Comparison of ENCODE assay signal across 1 cellular context in the genomic region with DNA sequence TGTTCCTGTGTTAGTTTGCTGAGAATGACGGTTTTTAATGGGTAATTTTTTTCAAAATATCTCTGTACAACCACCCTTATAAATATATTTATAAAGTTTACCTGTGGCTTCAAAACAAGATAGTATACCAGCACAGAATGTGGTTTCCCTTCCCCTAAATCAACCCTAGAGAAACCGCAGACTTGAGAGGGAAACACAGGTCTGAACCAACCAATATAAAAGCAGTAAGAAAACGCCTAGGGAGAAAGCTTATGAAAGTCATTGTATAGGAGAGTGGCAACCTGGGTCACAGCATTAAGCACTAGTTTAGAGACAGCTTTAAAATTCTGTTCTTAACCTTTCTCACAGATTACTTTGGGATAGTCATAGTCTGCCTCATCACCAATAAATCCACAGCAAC.
TF ChIP-seq lines count a peak whose summit lies in the region.

No MANE protein-coding gene starts in this region.

TF ChIP-seq in GM23338, 12 proteins besides CTCF, POLR2A, EP300 and RAD21 (continued from another document):
- TF ChIP-seq, protein P1, sequence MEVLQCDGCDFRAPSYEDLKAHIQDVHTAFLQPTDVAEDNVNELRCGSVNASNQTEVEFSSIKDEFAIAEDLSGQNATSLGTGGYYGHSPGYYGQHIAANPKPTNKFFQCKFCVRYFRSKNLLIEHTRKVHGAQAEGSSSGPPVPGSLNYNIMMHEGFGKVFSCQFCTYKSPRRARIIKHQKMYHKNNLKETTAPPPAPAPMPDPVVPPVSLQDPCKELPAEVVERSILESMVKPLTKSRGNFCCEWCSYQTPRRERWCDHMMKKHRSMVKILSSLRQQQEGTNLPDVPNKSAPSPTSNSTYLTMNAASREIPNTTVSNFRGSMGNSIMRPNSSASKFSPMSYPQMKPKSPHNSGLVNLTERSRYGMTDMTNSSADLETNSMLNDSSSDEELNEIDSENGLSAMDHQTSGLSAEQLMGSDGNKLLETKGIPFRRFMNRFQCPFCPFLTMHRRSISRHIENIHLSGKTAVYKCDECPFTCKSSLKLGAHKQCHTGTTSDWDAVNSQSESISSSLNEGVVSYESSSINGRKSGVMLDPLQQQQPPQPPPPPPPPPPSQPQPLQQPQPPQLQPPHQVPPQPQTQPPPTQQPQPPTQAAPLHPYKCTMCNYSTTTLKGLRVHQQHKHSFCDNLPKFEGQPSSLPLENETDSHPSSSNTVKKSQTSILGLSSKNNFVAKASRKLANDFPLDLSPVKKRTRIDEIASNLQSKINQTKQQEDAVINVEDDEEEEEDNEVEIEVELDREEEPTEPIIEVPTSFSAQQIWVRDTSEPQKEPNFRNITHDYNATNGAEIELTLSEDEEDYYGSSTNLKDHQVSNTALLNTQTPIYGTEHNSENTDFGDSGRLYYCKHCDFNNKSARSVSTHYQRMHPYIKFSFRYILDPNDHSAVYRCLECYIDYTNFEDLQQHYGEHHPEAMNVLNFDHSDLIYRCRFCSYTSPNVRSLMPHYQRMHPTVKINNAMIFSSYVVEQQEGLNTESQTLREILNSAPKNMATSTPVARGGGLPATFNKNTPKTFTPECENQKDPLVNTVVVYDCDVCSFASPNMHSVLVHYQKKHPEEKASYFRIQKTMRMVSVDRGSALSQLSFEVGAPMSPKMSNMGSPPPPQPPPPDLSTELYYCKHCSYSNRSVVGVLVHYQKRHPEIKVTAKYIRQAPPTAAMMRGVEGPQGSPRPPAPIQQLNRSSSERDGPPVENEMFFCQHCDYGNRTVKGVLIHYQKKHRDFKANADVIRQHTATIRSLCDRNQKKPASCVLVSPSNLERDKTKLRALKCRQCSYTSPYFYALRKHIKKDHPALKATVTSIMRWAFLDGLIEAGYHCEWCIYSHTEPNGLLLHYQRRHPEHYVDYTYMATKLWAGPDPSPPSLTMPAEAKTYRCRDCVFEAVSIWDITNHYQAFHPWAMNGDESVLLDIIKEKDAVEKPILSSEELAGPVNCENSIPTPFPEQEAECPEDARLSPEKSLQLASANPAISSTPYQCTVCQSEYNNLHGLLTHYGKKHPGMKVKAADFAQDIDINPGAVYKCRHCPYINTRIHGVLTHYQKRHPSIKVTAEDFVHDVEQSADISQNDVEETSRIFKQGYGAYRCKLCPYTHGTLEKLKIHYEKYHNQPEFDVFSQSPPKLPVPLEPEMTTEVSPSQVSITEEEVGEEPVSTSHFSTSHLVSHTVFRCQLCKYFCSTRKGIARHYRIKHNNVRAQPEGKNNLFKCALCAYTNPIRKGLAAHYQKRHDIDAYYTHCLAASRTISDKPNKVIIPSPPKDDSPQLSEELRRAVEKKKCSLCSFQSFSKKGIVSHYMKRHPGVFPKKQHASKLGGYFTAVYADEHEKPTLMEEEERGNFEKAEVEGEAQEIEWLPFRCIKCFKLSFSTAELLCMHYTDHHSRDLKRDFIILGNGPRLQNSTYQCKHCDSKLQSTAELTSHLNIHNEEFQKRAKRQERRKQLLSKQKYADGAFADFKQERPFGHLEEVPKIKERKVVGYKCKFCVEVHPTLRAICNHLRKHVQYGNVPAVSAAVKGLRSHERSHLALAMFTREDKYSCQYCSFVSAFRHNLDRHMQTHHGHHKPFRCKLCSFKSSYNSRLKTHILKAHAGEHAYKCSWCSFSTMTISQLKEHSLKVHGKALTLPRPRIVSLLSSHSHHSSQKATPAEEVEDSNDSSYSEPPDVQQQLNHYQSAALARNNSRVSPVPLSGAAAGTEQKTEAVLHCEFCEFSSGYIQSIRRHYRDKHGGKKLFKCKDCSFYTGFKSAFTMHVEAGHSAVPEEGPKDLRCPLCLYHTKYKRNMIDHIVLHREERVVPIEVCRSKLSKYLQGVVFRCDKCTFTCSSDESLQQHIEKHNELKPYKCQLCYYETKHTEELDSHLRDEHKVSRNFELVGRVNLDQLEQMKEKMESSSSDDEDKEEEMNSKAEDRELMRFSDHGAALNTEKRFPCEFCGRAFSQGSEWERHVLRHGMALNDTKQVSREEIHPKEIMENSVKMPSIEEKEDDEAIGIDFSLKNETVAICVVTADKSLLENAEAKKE (CRISPR knock-in tag; IDR thresholded peaks at IDR 0.05), result no peak
- no peak for TF ChIP-seq NANOG (IDR thresholded peaks at IDR 0.05; ENCODE audit: borderline replicate concordance)
